Comparison of ENCODE assay signal across 18 cellular contexts in the genomic region with DNA sequence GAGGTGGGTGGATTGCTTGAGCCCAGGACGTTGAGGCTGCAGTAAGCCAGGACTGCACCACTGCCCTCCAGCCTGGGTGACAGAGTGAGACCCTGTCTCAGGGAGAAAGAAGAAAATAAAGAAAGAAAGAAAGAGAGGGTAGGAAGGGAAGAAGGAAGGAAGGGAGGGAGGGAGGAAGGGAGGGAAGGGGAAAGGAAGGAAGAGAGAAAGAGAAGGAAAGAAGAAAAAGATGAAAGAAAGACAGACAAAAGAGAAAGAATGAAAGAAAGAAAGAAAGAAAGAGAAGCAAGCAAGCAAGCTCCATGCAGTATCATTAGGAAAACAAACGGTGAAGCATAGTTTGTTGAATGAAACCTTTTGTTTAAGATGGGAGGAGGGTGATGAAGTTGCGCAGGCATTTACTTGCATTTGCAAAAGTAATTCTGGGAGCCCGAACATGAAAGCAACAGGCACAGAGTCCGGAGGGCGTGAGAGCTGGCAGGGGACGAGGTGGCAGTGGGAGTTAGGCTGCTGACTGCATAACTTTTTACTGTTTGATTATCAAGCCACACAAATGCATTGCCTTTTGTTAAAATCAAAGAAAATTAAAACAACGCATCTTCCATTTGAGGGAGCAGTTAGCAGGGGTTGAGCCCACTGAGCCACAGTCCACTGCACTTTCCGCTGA.
"Had no signal": no experiment of that assay in that cellular context is flagged by ENCODE, and none has a peak within 500 bp of the region (broad histone marks: within the 10 kb centered on the region; RNA-seq: fewer than 3 reads in every experiment).

No MANE protein-coding gene starts in this region.

- H3K36me3 Mint-ChIP-seq: immature natural killer cell, natural killer cell had no signal

- H3K36me3 ChIP-seq: lower lobe of right lung, neutrophil, prostate gland, thyroid gland had no signal

- ATAC-seq: left ventricle myocardium superior; lower lobe of right lung; natural killer cell; stimulated activated naive CD8-positive, alpha-beta T cell treated with anti-CD3 and anti-CD28 coated beads, Interleukin-15, amount 100 ng/mL, for 72 hours had no signal

- H3K4me1 ChIP-seq: lower lobe of right lung, prostate gland, thyroid gland had no signal

- H3K27ac ChIP-seq: coronary artery, lower lobe of right lung, neutrophil, prostate gland, thyroid gland had no signal

- H3K4me3 ChIP-seq: coronary artery, lower lobe of right lung, prostate gland, thyroid gland had no signal

- H3K9me3 Mint-ChIP-seq: central memory CD8-positive, alpha-beta T cell; immature natural killer cell had no signal

- H3K27ac Mint-ChIP-seq: immature natural killer cell; natural killer cell; stimulated activated naive CD8-positive, alpha-beta T cell treated with anti-CD3 and anti-CD28 coated beads, Interleukin-15, amount 100 ng/mL, for 72 hours had no signal

- DNase-seq: dermis blood vessel endothelial cell; effector memory CD4-positive, alpha-beta T cell; hypothalamus; immature natural killer cell; left ventricle myocardium superior; lower lobe of right lung; natural killer cell; right cardiac atrium; stimulated activated CD4-positive, alpha-beta T cell treated with anti-CD3 and anti-CD28 coated beads, Interleukin-15, amount 100 ng/mL, for 24 hours; stimulated activated CD4-positive, alpha-beta T cell treated with anti-CD3 and anti-CD28 coated beads, Interleukin-2, amount 100 ng/mL, for 48 hours; stimulated activated naive CD4-positive, alpha-beta T cell; stimulated activated naive CD8-positive, alpha-beta T cell treated with anti-CD3 and anti-CD28 coated beads, Interleukin-15, amount 100 ng/mL, for 72 hours; thyroid gland; trophoblast cell had no signal

- H3K9me3 ChIP-seq: lower lobe of right lung, neutrophil, prostate gland, thyroid gland had no signal

- H3K4me3 Mint-ChIP-seq: central memory CD8-positive, alpha-beta T cell; immature natural killer cell; natural killer cell; stimulated activated naive CD8-positive, alpha-beta T cell treated with anti-CD3 and anti-CD28 coated beads, Interleukin-15, amount 100 ng/mL, for 72 hours had no signal

- H3K27me3 ChIP-seq: thyroid gland had no signal
